In the genomic region with DNA sequence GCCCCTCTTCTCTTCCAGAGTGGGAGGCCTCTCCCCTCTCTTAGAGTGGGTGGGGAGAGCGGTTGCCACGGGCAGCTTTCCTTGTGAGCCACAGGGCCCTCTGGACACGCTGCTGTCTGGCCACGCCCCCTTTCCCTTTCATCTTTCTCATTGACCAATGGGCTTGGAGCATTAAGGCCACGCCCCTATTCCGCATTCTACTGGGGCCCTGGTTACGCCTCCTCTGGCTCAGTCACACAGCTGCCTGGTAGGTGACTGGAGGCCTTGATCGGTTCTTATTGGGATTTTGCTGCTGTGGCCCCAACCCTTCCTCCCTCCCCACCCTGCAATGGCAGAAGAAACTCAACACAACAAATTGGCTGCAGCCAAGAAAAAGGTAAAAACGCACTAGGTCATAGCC, we compare ENCODE assay signal across 5 cellular contexts. TPM values are rescaled to one million over a fixed set of nuclear protein-coding genes. Genes with fewer than 3 reads are reported as not detected.
"Had no signal": no experiment of that assay in that cellular context is flagged by ENCODE, and none has a peak within 500 bp of the region (broad histone marks: within the 10 kb centered on the region; RNA-seq: fewer than 3 reads in every experiment).

A gene with protein sequence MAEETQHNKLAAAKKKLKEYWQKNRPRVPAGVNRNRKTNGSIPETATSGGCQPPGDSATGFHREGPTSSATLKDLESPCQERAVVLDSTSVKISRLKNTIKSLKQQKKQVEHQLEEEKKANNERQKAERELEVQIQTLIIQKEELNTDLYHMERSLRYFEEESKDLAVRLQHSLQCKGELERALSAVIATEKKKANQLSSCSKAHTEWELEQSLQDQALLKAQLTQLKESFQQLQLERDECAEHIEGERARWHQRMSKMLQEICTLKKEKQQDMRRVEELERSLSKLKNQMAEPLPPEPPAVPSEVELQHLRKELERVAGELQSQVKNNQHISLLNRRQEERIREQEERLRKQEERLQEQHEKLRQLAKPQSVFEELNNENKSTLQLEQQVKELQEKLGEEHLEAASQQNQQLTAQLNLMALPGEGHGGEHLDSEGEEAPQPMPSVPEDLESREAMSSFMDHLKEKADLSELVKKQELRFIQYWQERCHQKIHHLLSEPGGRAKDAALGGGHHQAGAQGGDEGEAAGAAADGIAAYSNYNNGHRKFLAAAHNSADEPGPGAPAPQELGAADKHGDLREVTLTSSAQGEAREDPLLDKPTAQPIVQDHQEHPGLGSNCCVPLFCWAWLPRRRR (plus strand): TSS at position 301 of the 400 bp plus-strand sequence. CDS start 28 bp downstream, at position 329.

RNA-seq across cellular contexts. Expression of the gene that starts here (rescaled TPM):
- total RNA-seq: H1, H4, H7, H9 had no signal
- polyA plus RNA-seq: GM23248, H1 had no signal
